In genomic region chr1:246748006-246748405, GRCh38 we compare ENCODE assay signal across 24 cellular contexts.
"Had no signal": no experiment of that assay in that cellular context is flagged by ENCODE, and none has a peak within 500 bp of the region (broad histone marks: within the 10 kb centered on the region; RNA-seq: fewer than 3 reads in every experiment).

No MANE protein-coding gene starts in this region.

- H3K4me3 ChIP-seq: MG63, PC-9, SJCRH30, SK-N-MC had no signal

- DNase-seq: Kasumi-1, MG63, NCI-H1092, NCI-H1105, NCI-H1417 treated with DMSO at 0.1 percent for 48 hours, NCI-H1436 treated with DMSO at 0.1 percent for 48 hours, NCI-H1694 treated with DMSO at 0.1 percent for 48 hours, NCI-H187 treated with DMSO at 0.1 percent for 48 hours, NCI-H2029, NCI-H2171 treated with DMSO at 0.1 percent for 48 hours, NCI-H2227 treated with DMSO at 0.1 percent for 48 hours, NCI-H345, NCI-H446, NCI-H510A treated with DMSO at 0.1 percent for 48 hours, NCI-H524 treated with DMSO at 0.1 percent for 48 hours, NCI-H526 treated with DMSO at 0.1 percent for 48 hours, PC-9, SIG-M5, SJCRH30, T-cell had no signal

- ATAC-seq: Panc1, Right ventricle myocardium inferior, SK-N-SH treated with all-trans-retinoic acid at 6 μM for 48 hours, T-cell had no signal
